In the genomic region with DNA sequence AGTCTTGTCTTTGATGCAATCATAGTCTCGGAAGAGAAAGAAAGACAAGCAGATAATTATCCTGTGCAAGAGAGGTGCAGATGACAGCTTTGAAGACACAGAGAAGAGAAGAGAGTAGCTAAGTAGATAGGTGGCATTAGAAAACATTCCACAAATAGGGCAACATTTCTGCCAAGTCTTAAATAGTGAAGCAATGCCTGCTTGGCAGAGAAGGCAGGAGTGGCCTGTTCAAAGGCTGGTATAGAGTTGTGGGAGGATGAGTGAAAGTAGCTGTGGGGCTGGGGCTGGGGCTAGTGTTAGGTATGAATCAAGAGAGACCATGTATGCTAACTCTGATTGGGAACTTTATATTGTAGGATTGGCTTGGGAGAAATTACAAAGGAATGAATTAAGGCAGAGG, we compare ENCODE assay signal across 3 cellular contexts.
"Had no signal": no experiment of that assay in that cellular context is flagged by ENCODE, and none has a peak within 500 bp of the region (broad histone marks: within the 10 kb centered on the region; RNA-seq: fewer than 3 reads in every experiment).

No MANE protein-coding gene starts in this region.

- DNase-seq: H9, HCEC 1CT had no signal

- H3K4me3 ChIP-seq: GM23338 had no signal
